Comparison of ENCODE assay signal across 1 cellular context in genomic region chr21:43921602-43921978, GRCh38.
A peak's percentile ranks its signal among the peaks of the same experiment; 100 is the strongest.
TF ChIP-seq lines count a peak whose summit lies in the region.

No MANE protein-coding gene starts in this region.

TF ChIP-seq in GM12878, 131 proteins besides CTCF, POLR2A, EP300 and RAD21 (continued from another document):
- TF ChIP-seq ZBTB33 (IDR thresholded peaks at IDR 0.05) = 0 out of 2 replicates have a peak, but pooled peaks have one; percentile 5
- no peak for TF ChIP-seq STAT3 (IDR thresholded peaks at IDR 0.05; ENCODE audit: low read depth, low read length)
- no peak for TF ChIP-seq EZH2 (IDR thresholded peaks at IDR 0.05; ENCODE audit: borderline replicate concordance, control insufficient read depth, low read depth, low read length)
- TF ChIP-seq GABPA (IDR thresholded peaks at IDR 0.05; ENCODE audit: low read depth) = no peak
- no peak for TF ChIP-seq ATF2 (IDR thresholded peaks at IDR 0.05; ENCODE audit: low read length)
- no peak for TF ChIP-seq FOXM1 (IDR thresholded peaks at IDR 0.05; ENCODE audit: low read depth, low read length)
- TF ChIP-seq BACH1 (IDR thresholded peaks at IDR 0.05; ENCODE audit: borderline replicate concordance) = no peak
- no peak for TF ChIP-seq TBL1XR1 (IDR thresholded peaks at IDR 0.05; ENCODE audit: low read depth, low read length)
- no peak for TF ChIP-seq KDM1A (IDR thresholded peaks at IDR 0.05; ENCODE audit: borderline replicate concordance)
- peak in 1 of 2 experiments; percentile 50; a peak in 1 of 4 replicates for TF ChIP-seq IKZF2 (IDR thresholded peaks at IDR 0.05)
- no peak for TF ChIP-seq MEF2A (IDR thresholded peaks at IDR 0.05; ENCODE audit: insufficient read depth, low read depth, low read length)
- no peak for TF ChIP-seq SMARCA5 (IDR thresholded peaks at IDR 0.05)
- TF ChIP-seq ZNF592 (IDR thresholded peaks at IDR 0.05) = 0 out of 2 replicates have a peak, but pooled peaks have one; percentile 29
- TF ChIP-seq MEF2B (IDR thresholded peaks at IDR 0.05; ENCODE audit: partially characterized antibody, poor library complexity, severe bottlenecking) = peak; percentile 97
- TF ChIP-seq LARP7 (IDR thresholded peaks at IDR 0.05) = no peak
- no peak for TF ChIP-seq SUPT20H (IDR thresholded peaks at IDR 0.05; ENCODE audit: borderline replicate concordance, control insufficient read depth, low read depth, low read length)
- TF ChIP-seq IRF5 (IDR thresholded peaks at IDR 0.05; ENCODE audit: borderline replicate concordance) = peak; percentile 87; the same call in 1 of the 2 replicates
- TF ChIP-seq POLR2AphosphoS2 (IDR thresholded peaks at IDR 0.05; ENCODE audit: low read depth, low read length) = no peak
- peak; percentile 78; the same call in 1 of the 2 replicates for TF ChIP-seq BCL11A (IDR thresholded peaks at IDR 0.05; ENCODE audit: low read depth, low read length)
- no peak for TF ChIP-seq NR2C2 (IDR thresholded peaks at IDR 0.05; ENCODE audit: borderline replicate concordance, control insufficient read depth, insufficient read length, low read depth)
- TF ChIP-seq ESRRA (IDR thresholded peaks at IDR 0.05; ENCODE audit: low read length) = no peak
- no peak for TF ChIP-seq ZNF217 (IDR thresholded peaks at IDR 0.05)
- TF ChIP-seq HSF1 (IDR thresholded peaks at IDR 0.05; ENCODE audit: low read depth, low read length) = no peak
- no peak for TF ChIP-seq KAT2A (conservative IDR thresholded peaks at IDR 0.05; ENCODE audit: control insufficient read depth, low read depth, low read length)
- TF ChIP-seq RAD51 (IDR thresholded peaks at IDR 0.05) = peak; percentile 62; the same call in 1 of the 2 replicates
- peak; percentile 26 to 27; a peak in 1 of 4 replicates for TF ChIP-seq BHLHE40 (IDR thresholded peaks at IDR 0.05; ENCODE audit: borderline replicate concordance in 1 of 2, low read depth in 2 of 2, low read length in 1 of 2)
- TF ChIP-seq PBX3 (IDR thresholded peaks at IDR 0.05; ENCODE audit: insufficient replicate concordance, low read depth, low read length) = no peak
